ENCODE assay signal across 1 cellular context in the genomic region with DNA sequence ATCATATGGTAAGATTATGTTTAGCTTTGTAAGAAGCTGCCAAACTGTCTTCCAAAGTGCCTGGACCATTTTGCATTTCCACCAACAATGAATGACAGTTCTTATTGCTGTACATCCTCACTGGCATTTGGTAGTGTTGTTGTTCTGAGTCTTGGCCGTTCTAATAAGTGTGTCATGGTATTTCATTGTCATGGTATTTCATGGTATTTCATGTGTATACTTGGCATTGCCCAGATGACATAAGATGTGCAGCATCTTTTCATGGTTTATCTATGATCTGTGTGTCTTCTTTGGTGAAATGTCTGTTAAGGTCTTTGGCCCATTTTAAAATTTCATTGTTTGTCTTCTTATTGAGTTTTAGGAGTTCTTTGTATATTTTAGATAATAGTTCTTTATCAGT.
TF ChIP-seq lines count a peak whose summit lies in the region.

No MANE protein-coding gene starts in this region.

TF ChIP-seq in K562, 482 proteins besides CTCF, POLR2A, EP300 and RAD21 (continued from another document):
- TF ChIP-seq, protein P1, sequence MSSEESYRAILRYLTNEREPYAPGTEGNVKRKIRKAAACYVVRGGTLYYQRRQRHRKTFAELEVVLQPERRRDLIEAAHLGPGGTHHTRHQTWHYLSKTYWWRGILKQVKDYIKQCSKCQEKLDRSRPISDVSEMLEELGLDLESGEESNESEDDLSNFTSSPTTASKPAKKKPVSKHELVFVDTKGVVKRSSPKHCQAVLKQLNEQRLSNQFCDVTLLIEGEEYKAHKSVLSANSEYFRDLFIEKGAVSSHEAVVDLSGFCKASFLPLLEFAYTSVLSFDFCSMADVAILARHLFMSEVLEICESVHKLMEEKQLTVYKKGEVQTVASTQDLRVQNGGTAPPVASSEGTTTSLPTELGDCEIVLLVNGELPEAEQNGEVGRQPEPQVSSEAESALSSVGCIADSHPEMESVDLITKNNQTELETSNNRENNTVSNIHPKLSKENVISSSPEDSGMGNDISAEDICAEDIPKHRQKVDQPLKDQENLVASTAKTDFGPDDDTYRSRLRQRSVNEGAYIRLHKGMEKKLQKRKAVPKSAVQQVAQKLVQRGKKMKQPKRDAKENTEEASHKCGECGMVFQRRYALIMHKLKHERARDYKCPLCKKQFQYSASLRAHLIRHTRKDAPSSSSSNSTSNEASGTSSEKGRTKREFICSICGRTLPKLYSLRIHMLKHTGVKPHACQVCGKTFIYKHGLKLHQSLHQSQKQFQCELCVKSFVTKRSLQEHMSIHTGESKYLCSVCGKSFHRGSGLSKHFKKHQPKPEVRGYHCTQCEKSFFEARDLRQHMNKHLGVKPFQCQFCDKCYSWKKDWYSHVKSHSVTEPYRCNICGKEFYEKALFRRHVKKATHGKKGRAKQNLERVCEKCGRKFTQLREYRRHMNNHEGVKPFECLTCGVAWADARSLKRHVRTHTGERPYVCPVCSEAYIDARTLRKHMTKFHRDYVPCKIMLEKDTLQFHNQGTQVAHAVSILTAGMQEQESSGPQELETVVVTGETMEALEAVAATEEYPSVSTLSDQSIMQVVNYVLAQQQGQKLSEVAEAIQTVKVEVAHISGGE (CRISPR knock-in tag; IDR thresholded peaks at IDR 0.05) = peak in 1 of 3 experiments; percentile 95; a peak in 2 of 6 replicates
- TF ChIP-seq, protein P2, sequence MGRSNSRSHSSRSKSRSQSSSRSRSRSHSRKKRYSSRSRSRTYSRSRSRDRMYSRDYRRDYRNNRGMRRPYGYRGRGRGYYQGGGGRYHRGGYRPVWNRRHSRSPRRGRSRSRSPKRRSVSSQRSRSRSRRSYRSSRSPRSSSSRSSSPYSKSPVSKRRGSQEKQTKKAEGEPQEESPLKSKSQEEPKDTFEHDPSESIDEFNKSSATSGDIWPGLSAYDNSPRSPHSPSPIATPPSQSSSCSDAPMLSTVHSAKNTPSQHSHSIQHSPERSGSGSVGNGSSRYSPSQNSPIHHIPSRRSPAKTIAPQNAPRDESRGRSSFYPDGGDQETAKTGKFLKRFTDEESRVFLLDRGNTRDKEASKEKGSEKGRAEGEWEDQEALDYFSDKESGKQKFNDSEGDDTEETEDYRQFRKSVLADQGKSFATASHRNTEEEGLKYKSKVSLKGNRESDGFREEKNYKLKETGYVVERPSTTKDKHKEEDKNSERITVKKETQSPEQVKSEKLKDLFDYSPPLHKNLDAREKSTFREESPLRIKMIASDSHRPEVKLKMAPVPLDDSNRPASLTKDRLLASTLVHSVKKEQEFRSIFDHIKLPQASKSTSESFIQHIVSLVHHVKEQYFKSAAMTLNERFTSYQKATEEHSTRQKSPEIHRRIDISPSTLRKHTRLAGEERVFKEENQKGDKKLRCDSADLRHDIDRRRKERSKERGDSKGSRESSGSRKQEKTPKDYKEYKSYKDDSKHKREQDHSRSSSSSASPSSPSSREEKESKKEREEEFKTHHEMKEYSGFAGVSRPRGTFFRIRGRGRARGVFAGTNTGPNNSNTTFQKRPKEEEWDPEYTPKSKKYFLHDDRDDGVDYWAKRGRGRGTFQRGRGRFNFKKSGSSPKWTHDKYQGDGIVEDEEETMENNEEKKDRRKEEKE (IDR thresholded peaks at IDR 0.05; ENCODE audit: borderline replicate concordance in 1 of 2, control insufficient read depth in 1 of 2, low read depth in 2 of 2, low read length in 1 of 2) = peak in 1 of 2 experiments; percentile 61; a peak in 1 of 4 replicates
TF ChIP-seq in K562: peak in this region for 4.
